In the genomic region with DNA sequence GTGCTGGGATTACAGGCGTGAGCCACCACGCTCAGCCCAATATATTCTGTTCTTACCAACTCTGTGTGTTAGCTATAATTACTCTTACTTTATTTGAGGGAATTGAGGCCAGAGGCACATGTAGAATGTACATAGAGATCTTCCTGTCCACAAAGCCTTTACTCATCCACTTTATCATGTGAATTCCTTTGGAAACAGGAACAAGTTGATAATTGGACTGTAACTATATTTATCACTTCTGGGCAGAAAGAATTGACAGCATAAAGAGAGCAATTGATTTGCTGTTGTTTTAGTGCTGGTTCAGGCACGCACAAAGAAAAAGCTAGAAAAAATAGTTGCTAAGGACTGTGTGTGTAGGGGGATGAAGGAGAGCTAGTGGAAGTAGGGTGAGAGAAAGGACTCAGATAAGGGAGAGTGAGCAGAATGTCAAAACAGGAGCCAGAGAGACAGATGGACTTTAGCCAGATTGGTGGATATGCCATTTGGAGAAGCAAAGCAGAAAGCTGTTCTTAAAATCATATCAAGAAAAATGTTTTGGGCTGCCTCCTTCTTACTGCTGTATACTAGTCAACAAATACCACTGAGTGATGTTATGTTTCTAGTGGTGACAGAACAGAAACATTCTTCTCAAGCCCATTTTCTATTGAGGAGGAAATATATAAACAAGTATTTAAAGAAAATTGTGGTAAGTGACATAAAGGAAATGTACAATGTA, we compare ENCODE assay signal across 16 cellular contexts.
A peak's percentile ranks its signal among the peaks of the same experiment; 100 is the strongest.
DNase-seq lines count a peak whose midpoint lies in the region; ATAC-seq and TF ChIP-seq lines count a peak whose summit lies in the region.
"Had no signal": no experiment of that assay in that cellular context is flagged by ENCODE, and none has a peak within 500 bp of the region (broad histone marks: within the 10 kb centered on the region; RNA-seq: fewer than 3 reads in every experiment).

No MANE protein-coding gene starts in this region.

- no peak overlapping the region for H3K4me3 Mint-ChIP-seq in neural progenitor cell
- H3K4me3 Mint-ChIP-seq: CD4-positive, alpha-beta T cell had no signal

- WGBS in heart right ventricle, 2 donors: 72 to 74% methylated on average over 3 of the region's 3 CpGs
- 56 to 63% methylated on average over 3 of the region's 3 CpGs for WGBS in GM23248 (ENCODE audit: low coverage in 1 of 2, low lambda C conversion rate in 2 of 2, missing lambda C conversion rate in 2 of 2), 2 experiments

- H3K36me3 ChIP-seq in heart right ventricle: no peaks in the 10 kb centered on the region
- no peaks in the 10 kb centered on the region for H3K36me3 ChIP-seq in neural progenitor cell
- no peaks in the 10 kb centered on the region for H3K36me3 ChIP-seq in GM23248 (ENCODE audit: low read depth)

- TF ChIP-seq CTCF in heart right ventricle (IDR thresholded peaks at IDR 0.05) (no peak), neural progenitor cell (IDR thresholded peaks at IDR 0.05) (no peak)

- intact Hi-C loops in heart right ventricle (cut with DNase I): no loop called here

- H3K79me2 ChIP-seq in neural progenitor cell (ENCODE audit: low read depth): no peaks in the 10 kb centered on the region
- H3K79me2 ChIP-seq in GM23248 (ENCODE audit: insufficient read depth): no peaks in the 10 kb centered on the region

- H3K4me1 ChIP-seq in heart right ventricle (peaks cover 0 to 18% (median 12%) of the 10 kb centered on the region in 9 donors), neural progenitor cell (no peaks in the 10 kb centered on the region), GM23248 (ENCODE audit: insufficient read depth) (no peaks in the 10 kb centered on the region)

- H3F3A ChIP-seq in neural progenitor cell (ENCODE audit: low read depth): no peaks in the 10 kb centered on the region
- H3F3A ChIP-seq in GM23248 (ENCODE audit: insufficient read depth): no peaks in the 10 kb centered on the region

- ATAC-seq in heart right ventricle (peak in 7 of 8 donors; percentile 52 to 91 (median 72)), GM18870 (IDR thresholded peaks at IDR 0.05; ENCODE audit: unreplicated experiment) (no peak)

- H3K9me2 ChIP-seq in GM23248 (ENCODE audit: insufficient read depth): no peaks in the 10 kb centered on the region

- no peaks in the 10 kb centered on the region for H3K27me3 Mint-ChIP-seq in neural progenitor cell (ENCODE audit: insufficient read depth, low read depth)
- H3K27me3 Mint-ChIP-seq: CD4-positive, alpha-beta T cell had no signal

- H3K9ac ChIP-seq in neural progenitor cell (no peak overlapping the region), GM23248 (no peak overlapping the region)

- H3K27ac ChIP-seq in heart right ventricle (peak overlapping the region in 3 of 10 donors; percentile 34 to 57 (median 50)), neural progenitor cell (no peak overlapping the region), GM23248 (no peak overlapping the region)

- H2AFZ ChIP-seq in neural progenitor cell (replicated peaks): peak overlapping the region; percentile 3
- no peak overlapping the region for H2AFZ ChIP-seq in GM23248

- H3K4me3 ChIP-seq in heart right ventricle (no peak overlapping the region), neural progenitor cell (no peak overlapping the region), GM23248 (no peak overlapping the region)

- H3K27ac Mint-ChIP-seq in neural progenitor cell: no peak overlapping the region
- H3K27ac Mint-ChIP-seq: CD4-positive, alpha-beta T cell had no signal

- H3K9me3 ChIP-seq in heart right ventricle: no peaks in the 10 kb centered on the region
- no peaks in the 10 kb centered on the region for H3K9me3 ChIP-seq in neural progenitor cell (ENCODE audit: low read depth)
- no peaks in the 10 kb centered on the region for H3K9me3 ChIP-seq in GM23248 (ENCODE audit: low read depth)

- in situ Hi-C loops in SK-MEL-5 (cut with HindIII; ENCODE audit: low pct_unique_long_range_greater_than_20kb, low sequenced_read_pairs): no loop called here
- in situ Hi-C loops in GM23248 (cut with MboI): no loop called here

- H3K4me1 Mint-ChIP-seq in neural progenitor cell: no peaks in the 10 kb centered on the region

- no peaks in the 10 kb centered on the region for H3K9me3 Mint-ChIP-seq in neural progenitor cell

- H3K27me3 ChIP-seq in heart right ventricle (no peaks in the 10 kb centered on the region), neural progenitor cell (no peaks in the 10 kb centered on the region), GM23248 (replicated peaks; ENCODE audit: insufficient read depth) (no peaks in the 10 kb centered on the region)

- no peaks in the 10 kb centered on the region for H3K36me3 Mint-ChIP-seq in neural progenitor cell

- H4K20me1 ChIP-seq in neural progenitor cell (ENCODE audit: low read depth): no peaks in the 10 kb centered on the region
- no peaks in the 10 kb centered on the region for H4K20me1 ChIP-seq in GM23248 (ENCODE audit: insufficient read depth)

- peak; percentile 22 for DNase-seq in NCI-H2171 treated with DMSO at 0.1 percent for 48 hours (lab: John Stamatoyannopoulos, UW)
- DNase-seq in NCI-H2171 (lab: John Stamatoyannopoulos, UW): no peak
- DNase-seq in SK-MEL-5 (ENCODE audit: low read depth, low spot score): peak; percentile 17
- peak in 1 of 2 donors; percentile 8 for DNase-seq in heart right ventricle
- no peak for DNase-seq in neural progenitor cell (ENCODE audit: low spot score)
- DNase-seq in GM23248: no peak
- no peak for DNase-seq in DMS153 (lab: John Stamatoyannopoulos, UW)
- DNase-seq: CD4-positive, alpha-beta T cell; DMS79; KBM-7; MV-4-11; NCI-H187 treated with DMSO at 0.1 percent for 48 hours; NCI-H345; NCI-H526 treated with DMSO at 0.1 percent for 48 hours; RPMI8226 had no signal

- H3K4me2 ChIP-seq in neural progenitor cell (no peak overlapping the region), GM23248 (ENCODE audit: unreplicated experiment) (no peak overlapping the region)

Comparison
In these comparisons a context has a peak if more than half of its experiments do, and no peak if none do; other contexts are left out.
1. DNase-seq: peak in NCI-H2171 treated with DMSO at 0.1 percent for 48 hours (single experiment) and SK-MEL-5 (single experiment); none in NCI-H2171 (single experiment), neural progenitor cell (single experiment), GM23248 (single experiment) and DMS153 (single experiment).